In genomic region chr5:57735275-57735674, GRCh38 we compare ENCODE assay signal across 8 cellular contexts.
DNase-seq lines count a peak whose midpoint lies in the region; ATAC-seq and TF ChIP-seq lines count a peak whose summit lies in the region.
"Not testable (repeated sequence)": the region's sequence is repeated elsewhere in the genome, so short reads cannot be mapped to it uniquely, and the experiment has no call there.

No MANE protein-coding gene starts in this region.

- H3K27me3 ChIP-seq in AG04450 (ENCODE audit: control insufficient read depth, insufficient read depth, low read length); PC-3 (ENCODE audit: low read length); adrenal gland; foreskin keratinocyte; subcutaneous abdominal adipose tissue (ENCODE audit: control insufficient read depth in 5 of 5, insufficient read depth in 4 of 5, low read length in 5 of 5): not testable (repeated sequence)

- intact Hi-C loops in PC-3 (cut with micrococcal nuclease); adrenal gland (cut with DNase I): not testable (repeated sequence)

- ATAC-seq in PC-3 (peak; percentile 48), foreskin keratinocyte (peak; percentile 70)

- POLR2A ChIA-PET in AG04450 (lab: Yijun Ruan, JAX); PC-3 (lab: Charles Lee; ENCODE audit: unreplicated experiment): not testable (repeated sequence)

- peaks cover 50% of the 10 kb centered on the region for H3K4me1 ChIP-seq in PC-3 (ENCODE audit: insufficient read depth, low read length)
- H3K4me1 ChIP-seq in adrenal gland (replicated peaks in 1 of 2), result peaks cover 14 to 25% of the 10 kb centered on the region in 2 donors
- peaks cover 20% of the 10 kb centered on the region for H3K4me1 ChIP-seq in foreskin keratinocyte
- H3K4me1 ChIP-seq in mesodermal cell (ENCODE audit: control insufficient read depth, insufficient read depth, low read length, poor library complexity, severe bottlenecking), result peaks cover 31% of the 10 kb centered on the region
- not testable (repeated sequence) for H3K4me1 ChIP-seq in subcutaneous abdominal adipose tissue (ENCODE audit: control insufficient read depth in 5 of 5, insufficient read depth in 5 of 5, low read length in 5 of 5)

- peak overlapping the region; percentile 37; the same call in 1 of the 2 replicates for H2AFZ ChIP-seq in PC-3 (ENCODE audit: low read length)

- CTCF ChIA-PET in AG04450 (lab: Charles Lee); PC-3 (lab: Charles Lee): not testable (repeated sequence)

- H3K27ac ChIP-seq in AG04450 (ENCODE audit: low read depth, low read length), result peak overlapping the region; percentile 82
- H3K27ac ChIP-seq in PC-3 (ENCODE audit: low read length), result peak overlapping the region; percentile 92
- peak overlapping the region in 4 of 5 donors; percentile 7 to 75 (median 46) for H3K27ac ChIP-seq in adrenal gland
- H3K27ac ChIP-seq in foreskin keratinocyte, result peak overlapping the region; percentile 72
- peak overlapping the region; percentile 78 for H3K27ac ChIP-seq in mesodermal cell (ENCODE audit: low read depth, low read length, severe bottlenecking)
- peak overlapping the region; percentile 9 for H3K27ac ChIP-seq in subcutaneous abdominal adipose tissue (ENCODE audit: low read depth, low read length)

- 41 to 54% (median 45%) methylated on average over 4 of the region's 4 CpGs for WGBS in adrenal gland, 4 donors
- WGBS in mesodermal cell (ENCODE audit: insufficient coverage in 2 of 2), 2 experiments, result 74 to 82% methylated on average over 3 to 4 of the region's 4 CpGs

- H3K79me2 ChIP-seq in PC-3 (ENCODE audit: low read length), result not testable (repeated sequence)

- TF ChIP-seq POLR2A in adrenal gland (IDR thresholded peaks at IDR 0.05), result not testable (repeated sequence)

- BruUV-seq in PC-3 (replicated peaks; lab: Mats Ljungman, UMichigan), result not testable (repeated sequence)

- H3K9me2 ChIP-seq in PC-3 (replicated peaks; ENCODE audit: low read length), result not testable (repeated sequence)

- not testable (repeated sequence) for H4K20me1 ChIP-seq in PC-3 (ENCODE audit: low read length)

- not testable (repeated sequence) for TF ChIP-seq CTCF in AG04450 (IDR thresholded peaks at IDR 0.05; ENCODE audit: low read depth, low read length); PC-3 (conservative IDR thresholded peaks at IDR 0.05; ENCODE audit: low read depth, low read length); adrenal gland (IDR thresholded peaks at IDR 0.05); foreskin keratinocyte (conservative IDR thresholded peaks at IDR 0.05)

- not testable (repeated sequence) for H3K36me3 ChIP-seq in PC-3 (ENCODE audit: low read depth, low read length); adrenal gland (replicated peaks in 1 of 2); mesodermal cell (ENCODE audit: control insufficient read depth, insufficient read depth, low read length); subcutaneous abdominal adipose tissue (ENCODE audit: control insufficient read depth in 5 of 5, insufficient read depth in 5 of 5, low read length in 5 of 5)

- DNase-seq in AG04450 (ENCODE audit: low read depth, low spot score), result not testable (repeated sequence)
- peak; percentile 35 for DNase-seq in HK-2 (ENCODE audit: unreplicated experiment)
- peak; percentile 56 for DNase-seq in PC-3
- DNase-seq in adrenal gland, result peak; percentile 71 to 91 (median 83)
- peak; percentile 78 for DNase-seq in dermis blood vessel endothelial cell
- DNase-seq in foreskin keratinocyte, result peak; percentile 71 to 87

- not testable (repeated sequence) for H3K4me3 ChIP-seq in AG04450 (ENCODE audit: low read depth, low read length); PC-3 (ENCODE audit: low read length); adrenal gland; mesodermal cell (ENCODE audit: extremely low read depth, insufficient read depth, low read length, poor library complexity, severe bottlenecking); subcutaneous abdominal adipose tissue (ENCODE audit: low read depth in 1 of 5, low read length in 5 of 5)

- H3F3A ChIP-seq in PC-3 (ENCODE audit: low read length, unreplicated experiment), result not testable (repeated sequence)

- H3K4me2 ChIP-seq in PC-3 (ENCODE audit: low read length), result peak overlapping the region; percentile 46

- peak overlapping the region; percentile 53 for H3K9ac ChIP-seq in PC-3 (ENCODE audit: low read length)
- not testable (repeated sequence) for H3K9ac ChIP-seq in subcutaneous abdominal adipose tissue (ENCODE audit: low read length in 5 of 5)

- not testable (repeated sequence) for H3K9me3 ChIP-seq in AG04450 (ENCODE audit: control insufficient read depth, insufficient read depth, low read length); PC-3 (ENCODE audit: low read length); adrenal gland (replicated peaks in 1 of 3); mesodermal cell (ENCODE audit: control insufficient read depth, low read length); subcutaneous abdominal adipose tissue (ENCODE audit: control insufficient read depth in 5 of 5, low read length in 5 of 5)

Comparison
In these comparisons a context has a peak if more than half of its experiments do, and no peak if none do; other contexts are left out.
1. H3K27ac ChIP-seq: peak in every context shown above with its lines; median percentile 92 in PC-3; 82 in AG04450; 78 in mesodermal cell; 72 in foreskin keratinocyte; 46 in adrenal gland; 9 in subcutaneous abdominal adipose tissue.